In genomic region chr7:22251284-22251683, GRCh38 we compare ENCODE assay signal across 22 cellular contexts.
A peak's percentile ranks its signal among the peaks of the same experiment; 100 is the strongest.
DNase-seq lines count a peak whose midpoint lies in the region; ATAC-seq lines count a peak whose summit lies in the region.
"Had no signal": no experiment of that assay in that cellular context is flagged by ENCODE, and none has a peak within 500 bp of the region (broad histone marks: within the 10 kb centered on the region; RNA-seq: fewer than 3 reads in every experiment).

No MANE protein-coding gene starts in this region.

- H3K36me3 Mint-ChIP-seq in activated naive CD8-positive, alpha-beta T cell treated with anti-CD3 and anti-CD28 coated beads, Interleukin-2, amount 50 U/mL, for 24 hours (ENCODE audit: low read depth) = no peaks in the 10 kb centered on the region
- H3K36me3 Mint-ChIP-seq: natural killer cell; stimulated activated effector memory CD8-positive, alpha-beta T cell treated with anti-CD3 and anti-CD28 coated beads, Interleukin-12 subunit alpha, Interleukin-12 subunit beta, amount 100 ng/mL, for 72 hours had no signal

- DNase-seq in NCI-H2107 (lab: John Stamatoyannopoulos, UW) (peak; percentile 6), NCI-H2107 treated with DMSO at 0.1 percent for 48 hours (lab: John Stamatoyannopoulos, UW; ENCODE audit: unreplicated experiment) (no peak), NCI-H748 (lab: John Stamatoyannopoulos, UW; ENCODE audit: unreplicated experiment) (peak; percentile 74), hippocampal formation (lab: John Stamatoyannopoulos, UW) (peak; percentile 42 to 46), retina (peak; percentile 34)
- no peak for DNase-seq in activated naive CD8-positive, alpha-beta T cell treated with anti-CD3 and anti-CD28 coated beads, Interleukin-2, amount 50 U/mL, for 24 hours
- DNase-seq: activated CD4-positive, alpha-beta T cell treated with anti-CD3 and anti-CD28 coated beads, Interleukin-2, amount 50 U/mL, for 48 hours; activated gamma-delta T cell treated with Interleukin-2 at 50 U/mL for 16 hours; adrenal gland; effector CD4-positive, alpha-beta T cell; foreskin melanocyte; GM23248; mesenchymal stem cell; natural killer cell; NK-92 treated with Interleukin-12 subunit alpha and Interleukin-12 subunit beta, amount 100 ng/mL, for 24 hours; T-helper 17 cell had no signal

- H3K4me3 Mint-ChIP-seq in activated naive CD8-positive, alpha-beta T cell treated with anti-CD3 and anti-CD28 coated beads, Interleukin-2, amount 50 U/mL, for 24 hours = no peak overlapping the region
- H3K4me3 Mint-ChIP-seq: natural killer cell; stimulated activated effector memory CD8-positive, alpha-beta T cell treated with anti-CD3 and anti-CD28 coated beads, Interleukin-12 subunit alpha, Interleukin-12 subunit beta, amount 100 ng/mL, for 72 hours; T-helper 17 cell had no signal

- H3K27ac Mint-ChIP-seq in activated naive CD8-positive, alpha-beta T cell treated with anti-CD3 and anti-CD28 coated beads, Interleukin-2, amount 50 U/mL, for 24 hours = no peak overlapping the region
- H3K27ac Mint-ChIP-seq: natural killer cell; progenitor cell of endocrine pancreas; stimulated activated effector memory CD8-positive, alpha-beta T cell treated with anti-CD3 and anti-CD28 coated beads, Interleukin-12 subunit alpha, Interleukin-12 subunit beta, amount 100 ng/mL, for 72 hours; T-helper 17 cell had no signal

- peaks cover 9% of the 10 kb centered on the region for H3K4me1 Mint-ChIP-seq in activated naive CD8-positive, alpha-beta T cell treated with anti-CD3 and anti-CD28 coated beads, Interleukin-2, amount 50 U/mL, for 24 hours
- H3K4me1 Mint-ChIP-seq: natural killer cell; stimulated activated effector memory CD8-positive, alpha-beta T cell treated with anti-CD3 and anti-CD28 coated beads, Interleukin-12 subunit alpha, Interleukin-12 subunit beta, amount 100 ng/mL, for 72 hours had no signal

- ATAC-seq in HG02623 (IDR thresholded peaks at IDR 0.05; ENCODE audit: unreplicated experiment) (no peak), HG02870 (IDR thresholded peaks at IDR 0.05; ENCODE audit: unreplicated experiment) (no peak)
- ATAC-seq in activated naive CD8-positive, alpha-beta T cell treated with anti-CD3 and anti-CD28 coated beads, Interleukin-2, amount 50 U/mL, for 24 hours = no peak
- ATAC-seq: A549; K562; natural killer cell; stimulated activated effector memory CD8-positive, alpha-beta T cell treated with anti-CD3 and anti-CD28 coated beads, Interleukin-12 subunit alpha, Interleukin-12 subunit beta, amount 100 ng/mL, for 72 hours; T-helper 17 cell had no signal

- peaks cover 3% of the 10 kb centered on the region for H3K27me3 Mint-ChIP-seq in activated naive CD8-positive, alpha-beta T cell treated with anti-CD3 and anti-CD28 coated beads, Interleukin-2, amount 50 U/mL, for 24 hours
- H3K27me3 Mint-ChIP-seq: progenitor cell of endocrine pancreas had no signal

- H3K9me3 Mint-ChIP-seq in activated naive CD8-positive, alpha-beta T cell treated with anti-CD3 and anti-CD28 coated beads, Interleukin-2, amount 50 U/mL, for 24 hours = peaks cover 7% of the 10 kb centered on the region
- H3K9me3 Mint-ChIP-seq: natural killer cell; stimulated activated effector memory CD8-positive, alpha-beta T cell treated with anti-CD3 and anti-CD28 coated beads, Interleukin-12 subunit alpha, Interleukin-12 subunit beta, amount 100 ng/mL, for 72 hours had no signal

Comparison
In these comparisons a context has a peak if more than half of its experiments do, and no peak if none do; other contexts are left out.
1. DNase-seq: peak in NCI-H2107 (single experiment), NCI-H748 (single experiment), hippocampal formation (2 of 2) and retina (single experiment); none in NCI-H2107 treated with DMSO at 0.1 percent for 48 hours (single experiment) and activated naive CD8-positive, alpha-beta T cell treated with anti-CD3 and anti-CD28 coated beads, Interleukin-2, amount 50 U/mL, for 24 hours (single experiment).